Comparison of ENCODE assay signal across 17 cellular contexts in genomic region chr4:155026715-155027114, GRCh38.
"Had no signal": no experiment of that assay in that cellular context is flagged by ENCODE, and none has a peak within 500 bp of the region (broad histone marks: within the 10 kb centered on the region; RNA-seq: fewer than 3 reads in every experiment).

No MANE protein-coding gene starts in this region.

- H3K4me1 ChIP-seq: gastroesophageal sphincter, parathyroid adenoma, transverse colon, vagina had no signal

- H3K79me2 ChIP-seq: parathyroid adenoma had no signal

- FAIRE-seq: colon had no signal

- H3K4me3 Mint-ChIP-seq: activated CD4-positive, alpha-beta memory T cell treated with anti-CD3 and anti-CD28 coated beads for 36 hours; activated CD4-positive, alpha-beta T cell treated with anti-CD3 and anti-CD28 coated beads for 36 hours; activated CD8-positive, alpha-beta memory T cell treated with anti-CD3 and anti-CD28 coated beads, Interleukin-2, amount 10 ng/mL, durations not matched to agents 7 days and 5 days; naive thymus-derived CD4-positive, alpha-beta T cell had no signal

- H3K27ac ChIP-seq: gastroesophageal sphincter, parathyroid adenoma, skin epidermis, transverse colon, vagina, WERI-Rb-1 had no signal

- H3K9ac ChIP-seq: parathyroid adenoma had no signal

- DNase-seq: activated naive CD4-positive, alpha-beta T cell treated with anti-CD3 and anti-CD28 coated beads, Interleukin-2, amount 50 U/mL, for 16 hours; activated T-cell treated with anti-CD3 and anti-CD28 coated beads, Interleukin-2, amount 50 U/mL, for 1 hour; effector CD4-positive, alpha-beta T cell; naive thymus-derived CD4-positive, alpha-beta T cell; stimulated activated CD4-positive, alpha-beta T cell treated with anti-CD3 and anti-CD28 coated beads, Interleukin-4, amount 100 ng/mL, for 24 hours; stimulated activated naive CD4-positive, alpha-beta T cell had no signal

- H3K9me3 ChIP-seq: mucosa of descending colon, transverse colon, vagina had no signal

- H3K36me3 ChIP-seq: gastroesophageal sphincter, transverse colon, vagina, WERI-Rb-1 had no signal

- H3K36me3 Mint-ChIP-seq: activated CD4-positive, alpha-beta memory T cell treated with anti-CD3 and anti-CD28 coated beads for 36 hours; activated CD8-positive, alpha-beta memory T cell treated with anti-CD3 and anti-CD28 coated beads, Interleukin-2, amount 10 ng/mL, durations not matched to agents 7 days and 5 days; naive thymus-derived CD4-positive, alpha-beta T cell had no signal

- H2AFZ ChIP-seq: parathyroid adenoma had no signal

- H3K27me3 ChIP-seq: gastroesophageal sphincter, transverse colon, vagina had no signal

- H3K4me1 Mint-ChIP-seq: activated CD4-positive, alpha-beta T cell treated with anti-CD3 and anti-CD28 coated beads for 36 hours; activated CD8-positive, alpha-beta memory T cell treated with anti-CD3 and anti-CD28 coated beads, Interleukin-2, amount 10 ng/mL, durations not matched to agents 7 days and 5 days; naive thymus-derived CD4-positive, alpha-beta T cell had no signal

- H3K27me3 Mint-ChIP-seq: activated CD8-positive, alpha-beta memory T cell treated with anti-CD3 and anti-CD28 coated beads, Interleukin-2, amount 10 ng/mL, durations not matched to agents 7 days and 5 days had no signal

- H3K27ac Mint-ChIP-seq: activated CD4-positive, alpha-beta memory T cell treated with anti-CD3 and anti-CD28 coated beads for 36 hours; activated CD4-positive, alpha-beta T cell treated with anti-CD3 and anti-CD28 coated beads for 36 hours; activated CD8-positive, alpha-beta memory T cell treated with anti-CD3 and anti-CD28 coated beads, Interleukin-2, amount 10 ng/mL, durations not matched to agents 7 days and 5 days; naive thymus-derived CD4-positive, alpha-beta T cell had no signal

- H3K4me3 ChIP-seq: gastroesophageal sphincter, mucosa of descending colon, skin epidermis, transverse colon, vagina had no signal
